21 cellular contexts compared by ENCODE assay signal in genomic region chr4:162770761-162771490, GRCh38.
DNase-seq lines count a peak whose midpoint lies in the region; ATAC-seq lines count a peak whose summit lies in the region.
"Had no signal": no experiment of that assay in that cellular context is flagged by ENCODE, and none has a peak within 500 bp of the region (broad histone marks: within the 10 kb centered on the region; RNA-seq: fewer than 3 reads in every experiment).

No MANE protein-coding gene starts in this region.

- in situ Hi-C loops in SK-MEL-5 (cut with HindIII; ENCODE audit: low pct_unique_long_range_greater_than_20kb, low sequenced_read_pairs): no loop called here

- no peak overlapping the region for H3K27ac Mint-ChIP-seq in T-helper 17 cell
- H3K27ac Mint-ChIP-seq: activated naive CD8-positive, alpha-beta T cell treated with anti-CD3 and anti-CD28 coated beads for 36 hours; activated T-helper 2 cell treated with anti-CD3 and anti-CD28 coated beads, Interferon-gamma antibody, Interleukin-2, Interleukin-4, amounts not matched to agents 10 μg/mL and 5 μg/mL and 100 μg/mL, durations not matched to agents 14 hours and 24 hours and 36 hours; CD4-positive, alpha-beta memory T cell had no signal

- H3K4me3 Mint-ChIP-seq in T-helper 17 cell: no peak overlapping the region
- H3K4me3 Mint-ChIP-seq: activated naive CD8-positive, alpha-beta T cell treated with anti-CD3 and anti-CD28 coated beads for 36 hours; CD4-positive, alpha-beta memory T cell had no signal

- peak; percentile 51 for ATAC-seq in GM21367 (IDR thresholded peaks at IDR 0.05; ENCODE audit: unreplicated experiment)
- no peak for ATAC-seq in T-helper 17 cell
- no peak for ATAC-seq in HG02840 (IDR thresholded peaks at IDR 0.05; ENCODE audit: low FRiP score, unreplicated experiment)

- no peaks in the 10 kb centered on the region for H3K9me3 ChIP-seq in T-helper 17 cell (ENCODE audit: control insufficient read depth, low read length, poor library complexity, severe bottlenecking)

- DNase-seq in DMS 273 (lab: John Stamatoyannopoulos, UW; ENCODE audit: unreplicated experiment): peak; percentile 6
- DNase-seq in DMS 273 treated with DMSO at 0.1 percent for 48 hours (lab: John Stamatoyannopoulos, UW): no peak
- DNase-seq in SK-MEL-5 (ENCODE audit: low read depth, low spot score): peak; percentile 3
- DNase-seq in medulla oblongata (ENCODE audit: extremely low spot score): peak; percentile 25
- DNase-seq in T-helper 17 cell: no peak
- no peak for DNase-seq in SHP77 treated with DMSO at 0.1 percent for 48 hours (lab: John Stamatoyannopoulos, UW)
- DNase-seq: activated CD4-positive, alpha-beta T cell treated with anti-CD3 and anti-CD28 coated beads, Interleukin-2, amount 50 U/mL, for 1 hour; activated CD8-positive, alpha-beta memory T cell treated with anti-CD3 and anti-CD28 coated beads, Interleukin-2, amount 50 U/mL, for 4 hours; activated naive CD8-positive, alpha-beta T cell treated with anti-CD3 and anti-CD28 coated beads for 36 hours; CD4-positive, alpha-beta memory T cell; GDM1; H7; kidney glomerular epithelial cell; mammary epithelial cell; MM.1S; NCI-H1436; NCI-H446 treated with DMSO at 0.1 percent for 48 hours; RPMI8226 had no signal

- no peaks in the 10 kb centered on the region for H3K27me3 Mint-ChIP-seq in T-helper 17 cell
- H3K27me3 Mint-ChIP-seq: activated naive CD8-positive, alpha-beta T cell treated with anti-CD3 and anti-CD28 coated beads for 36 hours; CD4-positive, alpha-beta memory T cell had no signal

- no peaks in the 10 kb centered on the region for H3K4me1 Mint-ChIP-seq in T-helper 17 cell
- H3K4me1 Mint-ChIP-seq: activated naive CD8-positive, alpha-beta T cell treated with anti-CD3 and anti-CD28 coated beads for 36 hours; CD4-positive, alpha-beta memory T cell had no signal

- H3K36me3 Mint-ChIP-seq in T-helper 17 cell (ENCODE audit: low read depth): no peaks in the 10 kb centered on the region
- H3K36me3 Mint-ChIP-seq: activated naive CD8-positive, alpha-beta T cell treated with anti-CD3 and anti-CD28 coated beads for 36 hours; CD4-positive, alpha-beta memory T cell had no signal

Comparison
In these comparisons a context has a peak if more than half of its experiments do, and no peak if none do; other contexts are left out.
1. DNase-seq: peak in DMS 273 (single experiment), SK-MEL-5 (single experiment) and medulla oblongata (single experiment); none in DMS 273 treated with DMSO at 0.1 percent for 48 hours (single experiment), T-helper 17 cell (0 of 3) and SHP77 treated with DMSO at 0.1 percent for 48 hours (single experiment).